In the genomic region with DNA sequence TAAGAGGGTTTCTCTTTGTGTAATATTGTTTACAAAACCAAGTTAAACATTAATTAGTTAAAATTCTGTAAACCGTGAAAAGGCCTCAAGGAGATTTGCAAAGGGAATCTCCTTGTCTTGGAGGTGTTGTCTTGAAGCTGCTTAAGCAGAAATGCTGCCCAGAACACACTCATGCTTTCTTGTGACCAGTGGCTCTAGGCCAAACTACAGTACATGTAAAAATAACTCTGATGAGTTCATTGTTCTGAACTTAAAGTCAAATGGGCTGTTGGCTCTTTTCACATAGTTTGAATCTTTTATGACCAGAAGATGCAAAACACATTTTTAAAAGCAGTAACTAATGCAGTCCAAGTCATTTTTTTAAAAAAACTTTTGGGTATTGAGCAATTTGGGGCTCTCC, we compare ENCODE assay signal across 10 cellular contexts.
A peak's percentile ranks its signal among the peaks of the same experiment; 100 is the strongest.
DNase-seq lines count a peak whose midpoint lies in the region; ATAC-seq and TF ChIP-seq lines count a peak whose summit lies in the region.
"Had no signal": no experiment of that assay in that cellular context is flagged by ENCODE, and none has a peak within 500 bp of the region (broad histone marks: within the 10 kb centered on the region; RNA-seq: fewer than 3 reads in every experiment).

No MANE protein-coding gene starts in this region.

- H3K27ac ChIP-seq in adrenal gland, result peak overlapping the region in 1 of 5 donors; percentile 43

- DNase-seq in Daoy (ENCODE audit: low read depth) (peak; percentile 52), adrenal gland (peak; percentile 35 to 66 (median 57)), foreskin melanocyte (peak; percentile 89), renal cortical epithelial cell (ENCODE audit: low read depth) (peak; percentile 98), SK-N-DZ (ENCODE audit: low spot score) (no peak)
- DNase-seq in stimulated activated CD4-positive, alpha-beta T cell treated with anti-CD3 and anti-CD28 coated beads, Interleukin-4, amount 100 ng/mL, for 24 hours, result no peak
- DNase-seq in activated CD4-positive, alpha-beta T cell treated with anti-CD3 and anti-CD28 coated beads for 1 hour, result no peak
- DNase-seq: DMS153, NCI-H2107 had no signal

- no peaks in the 10 kb centered on the region for H3K36me3 ChIP-seq in adrenal gland (replicated peaks in 1 of 2)

- ATAC-seq in HG03039 (IDR thresholded peaks at IDR 0.05; ENCODE audit: unreplicated experiment), result no peak

- no peak for TF ChIP-seq CTCF in adrenal gland (IDR thresholded peaks at IDR 0.05)

- no peaks in the 10 kb centered on the region for H3K27me3 ChIP-seq in adrenal gland

- no peak overlapping the region for H3K4me3 ChIP-seq in adrenal gland

- no peaks in the 10 kb centered on the region for H3K4me1 ChIP-seq in adrenal gland (replicated peaks in 1 of 2)

- WGBS in adrenal gland, 4 donors, result 11 to 33% (median 20%) methylated on average over 1 of the region's 1 CpG

- intact Hi-C loops in adrenal gland (cut with DNase I), result no loop called here

- no peaks in the 10 kb centered on the region for H3K9me3 ChIP-seq in adrenal gland (replicated peaks in 1 of 3)

- no peak for TF ChIP-seq POLR2A in adrenal gland (IDR thresholded peaks at IDR 0.05)

Comparison
In these comparisons a context has a peak if more than half of its experiments do, and no peak if none do; other contexts are left out.
1. DNase-seq: peak in Daoy (single experiment), adrenal gland (7 of 7), foreskin melanocyte (single experiment) and renal cortical epithelial cell (single experiment); none in SK-N-DZ (single experiment), stimulated activated CD4-positive, alpha-beta T cell treated with anti-CD3 and anti-CD28 coated beads, Interleukin-4, amount 100 ng/mL, for 24 hours (single experiment) and activated CD4-positive, alpha-beta T cell treated with anti-CD3 and anti-CD28 coated beads for 1 hour (single experiment).